Comparison of ENCODE assay signal across 14 cellular contexts in genomic region chrX:11429543-11430085, GRCh38.
"Had no signal": no experiment of that assay in that cellular context is flagged by ENCODE, and none has a peak within 500 bp of the region (broad histone marks: within the 10 kb centered on the region; RNA-seq: fewer than 3 reads in every experiment).

No MANE protein-coding gene starts in this region.

- H3K36me3 ChIP-seq: gastroesophageal sphincter, left ventricle myocardium inferior, stomach, thoracic aorta had no signal

- H3K4me3 ChIP-seq: gastroesophageal sphincter, left ventricle myocardium inferior, stomach, thoracic aorta had no signal

- DNase-seq: activated CD4-positive, alpha-beta T cell treated with anti-CD3 and anti-CD28 coated beads, Interleukin-2, amount 50 U/mL, for 4 hours; activated CD8-positive, alpha-beta memory T cell treated with anti-CD3 and anti-CD28 coated beads, Interleukin-2, amount 10 ng/mL, durations not matched to agents 7 days and 5 days; activated effector memory CD4-positive, alpha-beta T cell treated with Interleukin-2 at 50 U/mL for 16 hours; activated T-cell treated with anti-CD3 and anti-CD28 coated beads, Interleukin-2, amount 50 U/mL, for 24 hours; cortex of kidney; effector memory CD4-positive, alpha-beta T cell; left ventricle myocardium inferior; naive B cell; retina; stimulated activated CD4-positive, alpha-beta T cell treated with anti-CD3 and anti-CD28 coated beads, Interleukin-4, amount 100 ng/mL, for 4 hours; stomach had no signal

- H3K27ac ChIP-seq: left ventricle myocardium inferior, stomach, thoracic aorta had no signal

- H3K9me3 ChIP-seq: gastroesophageal sphincter, left ventricle myocardium inferior, stomach, thoracic aorta had no signal

- ATAC-seq: activated CD4-positive, CD25-positive, alpha-beta regulatory T cell treated with anti-CD3 and anti-CD28 coated beads, Interleukin-2, amount 50 U/mL, for 24 hours; activated CD8-positive, alpha-beta memory T cell treated with anti-CD3 and anti-CD28 coated beads, Interleukin-2, amount 10 ng/mL, durations not matched to agents 7 days and 5 days; gastroesophageal sphincter had no signal

- H3K4me1 ChIP-seq: left ventricle myocardium inferior, stomach had no signal

- H3K27me3 ChIP-seq: gastroesophageal sphincter had no signal
